Comparison of ENCODE assay signal across 1 cellular context in genomic region chr10:29853913-29854312, GRCh38.
TF ChIP-seq lines count a peak whose summit lies in the region.

No MANE protein-coding gene starts in this region.

TF ChIP-seq in IMR-90, 13 proteins besides CTCF, POLR2A, EP300 and RAD21 (continued from another document):
- TF ChIP-seq ELK1 (IDR thresholded peaks at IDR 0.05; ENCODE audit: borderline replicate concordance, low read depth, low read length) (no peak), RFX5 (IDR thresholded peaks at IDR 0.05; ENCODE audit: low read depth, low read length) (no peak), NFE2L2 (IDR thresholded peaks at IDR 0.05; ENCODE audit: low read depth, low read length) (no peak), MXI1 (IDR thresholded peaks at IDR 0.05; ENCODE audit: borderline replicate concordance, low read depth, low read length) (no peak), FOS (IDR thresholded peaks at IDR 0.05; ENCODE audit: low read depth, low read length) (no peak), MAZ (IDR thresholded peaks at IDR 0.05; ENCODE audit: borderline replicate concordance, low read depth, low read length) (no peak), CEBPB (IDR thresholded peaks at IDR 0.05; ENCODE audit: low read depth, low read length) (no peak)
- TF ChIP-seq, protein P1, sequence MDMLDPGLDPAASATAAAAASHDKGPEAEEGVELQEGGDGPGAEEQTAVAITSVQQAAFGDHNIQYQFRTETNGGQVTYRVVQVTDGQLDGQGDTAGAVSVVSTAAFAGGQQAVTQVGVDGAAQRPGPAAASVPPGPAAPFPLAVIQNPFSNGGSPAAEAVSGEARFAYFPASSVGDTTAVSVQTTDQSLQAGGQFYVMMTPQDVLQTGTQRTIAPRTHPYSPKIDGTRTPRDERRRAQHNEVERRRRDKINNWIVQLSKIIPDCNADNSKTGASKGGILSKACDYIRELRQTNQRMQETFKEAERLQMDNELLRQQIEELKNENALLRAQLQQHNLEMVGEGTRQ (IDR thresholded peaks at IDR 0.05; ENCODE audit: low read depth, low read length), result no peak
